ENCODE assay signal across 11 cellular contexts in genomic region chr1:237124856-237125462, GRCh38.
A peak's percentile ranks its signal among the peaks of the same experiment; 100 is the strongest.
DNase-seq lines count a peak whose midpoint lies in the region; FAIRE-seq and TF ChIP-seq lines count a peak whose summit lies in the region.
"Had no signal": no experiment of that assay in that cellular context is flagged by ENCODE, and none has a peak within 500 bp of the region (broad histone marks: within the 10 kb centered on the region; RNA-seq: fewer than 3 reads in every experiment).

No MANE protein-coding gene starts in this region.

- no peaks in the 10 kb centered on the region for H3K4me1 Mint-ChIP-seq in astrocyte (ENCODE audit: low read depth, unreplicated experiment)
- no peaks in the 10 kb centered on the region for H3K4me1 Mint-ChIP-seq in activated naive CD4-positive, alpha-beta T cell treated with anti-CD3 and anti-CD28 coated beads, Interleukin-2, amount 10 ng/mL, durations not matched to agents 7 days and 5 days

- H3K79me1 ChIP-seq in neuronal stem cell (ENCODE audit: low read depth, low read length), result no peaks in the 10 kb centered on the region

- H4K20me1 ChIP-seq in astrocyte (ENCODE audit: insufficient read depth, low read length), result no peaks in the 10 kb centered on the region

- H3K9ac ChIP-seq in astrocyte (ENCODE audit: low read length), result no peak overlapping the region
- no peak overlapping the region for H3K9ac ChIP-seq in neuronal stem cell (ENCODE audit: low read depth, low read length, poor library complexity)

- no peak overlapping the region for H2BK12ac ChIP-seq in neuronal stem cell (ENCODE audit: low read length)

- H3K14ac ChIP-seq in neuronal stem cell (ENCODE audit: low read length), result no peak overlapping the region

- no peak overlapping the region for H4K8ac ChIP-seq in neuronal stem cell (ENCODE audit: low read depth, low read length)

- H3K4me1 ChIP-seq in astrocyte (ENCODE audit: insufficient read depth, low read length) (no peaks in the 10 kb centered on the region), neuronal stem cell (ENCODE audit: control insufficient read depth in 2 of 2, insufficient read depth in 1 of 2, low read depth in 1 of 2, low read length in 2 of 2) (no peaks in the 10 kb centered on the region)

- no peaks in the 10 kb centered on the region for H3K27me3 Mint-ChIP-seq in astrocyte (ENCODE audit: low read depth, unreplicated experiment)
- H3K27me3 Mint-ChIP-seq in activated naive CD4-positive, alpha-beta T cell treated with anti-CD3 and anti-CD28 coated beads, Interleukin-2, amount 10 ng/mL, durations not matched to agents 7 days and 5 days, result no peaks in the 10 kb centered on the region

- H2AFZ ChIP-seq in astrocyte (ENCODE audit: low read depth, low read length), result no peak overlapping the region
- peak overlapping the region; percentile 8 for H2AFZ ChIP-seq in neuronal stem cell (ENCODE audit: low read length)

- H3K27me3 ChIP-seq in astrocyte (ENCODE audit: insufficient read depth, low read length) (no peaks in the 10 kb centered on the region), neuronal stem cell (ENCODE audit: control insufficient read depth in 3 of 3, insufficient read depth in 3 of 3, low read depth in 1 of 3, low read length in 3 of 3) (no peaks in the 10 kb centered on the region)

- H2AK5ac ChIP-seq in neuronal stem cell (ENCODE audit: low read depth, low read length), result no peak overlapping the region

- no peak overlapping the region for H3K4me3 Mint-ChIP-seq in astrocyte (ENCODE audit: unreplicated experiment)
- H3K4me3 Mint-ChIP-seq in activated naive CD4-positive, alpha-beta T cell treated with anti-CD3 and anti-CD28 coated beads, Interleukin-2, amount 10 ng/mL, durations not matched to agents 7 days and 5 days, result no peak overlapping the region

- H2BK5ac ChIP-seq in neuronal stem cell (ENCODE audit: low read length), result no peak overlapping the region

- H3K18ac ChIP-seq in neuronal stem cell (ENCODE audit: low read length), result no peak overlapping the region

- no peak overlapping the region for H4K91ac ChIP-seq in neuronal stem cell (ENCODE audit: low read depth, low read length, poor library complexity)

- no peak overlapping the region for H3K27ac ChIP-seq in astrocyte (ENCODE audit: low read depth, low read length)
- H3K27ac ChIP-seq in neuronal stem cell (replicated peaks; ENCODE audit: low read length), result no peak overlapping the region
- H3K27ac ChIP-seq: skin epidermis had no signal

- H3K4me2 ChIP-seq in astrocyte (ENCODE audit: low read length), result no peak overlapping the region
- no peak overlapping the region for H3K4me2 ChIP-seq in neuronal stem cell (ENCODE audit: insufficient read depth, low read length, poor library complexity, severe bottlenecking)

- WGBS in neuronal stem cell (ENCODE audit: extremely low coverage in 2 of 2, insufficient read length in 2 of 2, insufficient replicate concordance in 1 of 2), 2 donors, result no CpG with 5 or more reads among the region's 10 CpGs

- no peak overlapping the region for H3K4me3 ChIP-seq in astrocyte (ENCODE audit: insufficient read depth, low read depth, low read length)
- H3K4me3 ChIP-seq in neuronal stem cell (ENCODE audit: low read length in 2 of 2), result no peak overlapping the region
- H3K4me3 ChIP-seq: skin epidermis had no signal

- CTCF ChIA-PET in activated naive CD4-positive, alpha-beta T cell treated with anti-CD3 and anti-CD28 coated beads, Interleukin-2, amount 10 ng/mL, durations not matched to agents 7 days and 5 days (lab: Charles Lee), result no interaction called here

- H2BK15ac ChIP-seq in neuronal stem cell (ENCODE audit: low read length), result no peak overlapping the region

- no peak overlapping the region for H2BK120ac ChIP-seq in neuronal stem cell (ENCODE audit: low read depth, low read length)

- peak; percentile 13 for TF ChIP-seq CTCF in astrocyte (IDR thresholded peaks at IDR 0.05; ENCODE audit: insufficient read depth, low read depth, low read length)

- H3K9me3 Mint-ChIP-seq in astrocyte (ENCODE audit: unreplicated experiment), result peaks cover 6% of the 10 kb centered on the region
- peaks cover 7% of the 10 kb centered on the region for H3K9me3 Mint-ChIP-seq in activated naive CD4-positive, alpha-beta T cell treated with anti-CD3 and anti-CD28 coated beads, Interleukin-2, amount 10 ng/mL, durations not matched to agents 7 days and 5 days

- FAIRE-seq in astrocyte (lab: Jason Lieb, UNC), result no peak

- H3K23ac ChIP-seq in neuronal stem cell (ENCODE audit: low read depth, low read length, poor library complexity), result no peak overlapping the region

- H3K36me3 Mint-ChIP-seq in astrocyte (ENCODE audit: low read depth, unreplicated experiment), result no peaks in the 10 kb centered on the region
- no peaks in the 10 kb centered on the region for H3K36me3 Mint-ChIP-seq in activated naive CD4-positive, alpha-beta T cell treated with anti-CD3 and anti-CD28 coated beads, Interleukin-2, amount 10 ng/mL, durations not matched to agents 7 days and 5 days

- H3K79me2 ChIP-seq in astrocyte (ENCODE audit: insufficient read depth, low read length), result no peaks in the 10 kb centered on the region

- DNase-seq in NCI-H1105 (lab: John Stamatoyannopoulos, UW), result peak; percentile 0
- no peak for DNase-seq in NCI-H1105 treated with DMSO at 0.1 percent for 48 hours (lab: John Stamatoyannopoulos, UW)
- DNase-seq in Kasumi-1 (lab: John Stamatoyannopoulos, UW), result peak; percentile 15 to 44
- DNase-seq in astrocyte (ENCODE audit: low read depth), result no peak
- DNase-seq in neuronal stem cell (ENCODE audit: low spot score), result no peak
- no peak for DNase-seq in NCI-H2171 treated with DMSO at 0.1 percent for 48 hours (lab: John Stamatoyannopoulos, UW)
- DNase-seq in activated naive CD4-positive, alpha-beta T cell treated with anti-CD3 and anti-CD28 coated beads, Interleukin-2, amount 10 ng/mL, durations not matched to agents 7 days and 5 days, result no peak
- DNase-seq in NOMO-1 treated with dmso at 0.1 percent for 144 hours (lab: John Stamatoyannopoulos, UW; ENCODE audit: unreplicated experiment), result no peak
- DNase-seq: activated T-cell treated with anti-CD3 and anti-CD28 coated beads, Interleukin-2, amount 50 U/mL, for 1 hour; NCI-H146 had no signal

- no peak overlapping the region for H3K4ac ChIP-seq in neuronal stem cell (ENCODE audit: low read length)

- H3K9me3 ChIP-seq in astrocyte (ENCODE audit: insufficient read depth, low read depth, low read length) (no peaks in the 10 kb centered on the region), neuronal stem cell (replicated peaks in 1 of 2; ENCODE audit: control insufficient read depth in 2 of 2, insufficient read depth in 1 of 2, low read depth in 1 of 2, low read length in 2 of 2) (peaks cover 0 to 4% of the 10 kb centered on the region in 2 donors)

- H3K27ac Mint-ChIP-seq in astrocyte (ENCODE audit: unreplicated experiment), result no peak overlapping the region
- no peak overlapping the region for H3K27ac Mint-ChIP-seq in activated naive CD4-positive, alpha-beta T cell treated with anti-CD3 and anti-CD28 coated beads, Interleukin-2, amount 10 ng/mL, durations not matched to agents 7 days and 5 days

- H3K36me3 ChIP-seq in astrocyte (ENCODE audit: insufficient read depth, low read length) (no peaks in the 10 kb centered on the region), neuronal stem cell (replicated peaks in 1 of 2; ENCODE audit: control insufficient read depth in 2 of 2, insufficient read depth in 2 of 2, low read length in 2 of 2) (no peaks in the 10 kb centered on the region)

Comparison
In these comparisons a context has a peak if more than half of its experiments do, and no peak if none do; other contexts are left out.
1. DNase-seq: peak in NCI-H1105 (single experiment) and Kasumi-1 (2 of 2); none in NCI-H1105 treated with DMSO at 0.1 percent for 48 hours (single experiment), astrocyte (single experiment), neuronal stem cell (single experiment), NCI-H2171 treated with DMSO at 0.1 percent for 48 hours (single experiment), activated naive CD4-positive, alpha-beta T cell treated with anti-CD3 and anti-CD28 coated beads, Interleukin-2, amount 10 ng/mL, durations not matched to agents 7 days and 5 days (single experiment) and NOMO-1 treated with dmso at 0.1 percent for 144 hours (single experiment).